ENCODE assay signal across 11 cellular contexts in the genomic region with DNA sequence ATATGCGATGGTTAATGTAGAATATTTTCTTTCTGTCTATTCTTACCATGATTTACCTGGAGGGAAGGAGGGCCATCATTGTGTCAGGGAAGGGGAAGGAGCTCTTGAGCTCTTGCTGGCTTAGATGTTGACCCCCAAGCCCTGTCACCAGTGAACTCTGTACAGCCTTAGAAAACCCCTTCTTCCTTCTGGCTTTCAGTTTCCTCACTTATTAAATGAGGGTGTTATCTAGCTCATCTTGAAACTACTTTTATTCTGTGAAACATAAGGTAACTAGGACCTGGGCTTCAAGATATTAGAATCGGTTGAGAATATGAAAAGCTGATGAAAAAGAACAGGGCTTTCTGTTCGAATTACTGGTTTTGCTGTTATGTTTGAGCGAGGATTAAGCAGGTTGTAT. TPM values are rescaled to one million over a fixed set of nuclear protein-coding genes. Genes with fewer than 3 reads are reported as not detected.
DNase-seq lines count a peak whose midpoint lies in the region; ATAC-seq lines count a peak whose summit lies in the region.
"Had no signal": no experiment of that assay in that cellular context is flagged by ENCODE, and none has a peak within 500 bp of the region (broad histone marks: within the 10 kb centered on the region; RNA-seq: fewer than 3 reads in every experiment).

No MANE protein-coding gene starts in this region.

- peaks cover 32% of the 10 kb centered on the region for H3K36me3 ChIP-seq in mesodermal cell (ENCODE audit: control insufficient read depth, insufficient read depth, low read length)

- ATAC-seq in GM18873 (IDR thresholded peaks at IDR 0.05; ENCODE audit: low FRiP score, unreplicated experiment) (peak; percentile 77), GM21619 (IDR thresholded peaks at IDR 0.05; ENCODE audit: unreplicated experiment) (peak; percentile 85), HG03159 (IDR thresholded peaks at IDR 0.05; ENCODE audit: unreplicated experiment) (peak; percentile 82)

- no peaks in the 10 kb centered on the region for H3K9me3 ChIP-seq in mesodermal cell (ENCODE audit: control insufficient read depth, low read length)

- WGBS in mesodermal cell (ENCODE audit: insufficient coverage in 2 of 2), 2 experiments = 60 to 100% methylated on average over 1 of the region's 4 CpGs

- peak overlapping the region; percentile 85 for H3K27ac ChIP-seq in mesodermal cell (ENCODE audit: low read depth, low read length, severe bottlenecking)

- no peak for DNase-seq in stimulated activated CD4-positive, alpha-beta T cell treated with anti-CD3 and anti-CD28 coated beads, Interleukin-1b, Interleukin-23, amount 100 ng/mL, for 48 hours
- DNase-seq in NCI-H526 (lab: John Stamatoyannopoulos, UW) (no peak), NAMALWA (ENCODE audit: low spot score) (no peak)
- DNase-seq: activated naive CD4-positive, alpha-beta T cell treated with Interleukin-2 at 50 U/mL for 16 hours; NCI-H524; stimulated activated CD4-positive, alpha-beta T cell treated with anti-CD3 and anti-CD28 coated beads, Interleukin-2, amount 100 ng/mL, for 48 hours; T1000 had no signal

- peaks cover 53% of the 10 kb centered on the region for H3K4me1 ChIP-seq in mesodermal cell (ENCODE audit: control insufficient read depth, insufficient read depth, low read length, poor library complexity, severe bottlenecking)

- H3K4me3 ChIP-seq in mesodermal cell (ENCODE audit: extremely low read depth, insufficient read depth, low read length, poor library complexity, severe bottlenecking) = no peak overlapping the region

RNA-seq across cellular contexts. Expression of a gene that starts 25.1 kb away (rescaled TPM):
- 0.77 TPM for polyA plus RNA-seq in mesodermal cell (2013, experiment 1 of 2)
- polyA plus RNA-seq in mesodermal cell (2013, experiment 2 of 2) = 0.86 TPM

RNA-seq across cellular contexts. Expression of a gene that starts 26.2 kb away (rescaled TPM):
- 114 TPM for polyA plus RNA-seq in mesodermal cell (2013, experiment 1 of 2)
- polyA plus RNA-seq in mesodermal cell (2013, experiment 2 of 2) = 118 TPM
